ENCODE assay signal across 8 cellular contexts in the genomic region with DNA sequence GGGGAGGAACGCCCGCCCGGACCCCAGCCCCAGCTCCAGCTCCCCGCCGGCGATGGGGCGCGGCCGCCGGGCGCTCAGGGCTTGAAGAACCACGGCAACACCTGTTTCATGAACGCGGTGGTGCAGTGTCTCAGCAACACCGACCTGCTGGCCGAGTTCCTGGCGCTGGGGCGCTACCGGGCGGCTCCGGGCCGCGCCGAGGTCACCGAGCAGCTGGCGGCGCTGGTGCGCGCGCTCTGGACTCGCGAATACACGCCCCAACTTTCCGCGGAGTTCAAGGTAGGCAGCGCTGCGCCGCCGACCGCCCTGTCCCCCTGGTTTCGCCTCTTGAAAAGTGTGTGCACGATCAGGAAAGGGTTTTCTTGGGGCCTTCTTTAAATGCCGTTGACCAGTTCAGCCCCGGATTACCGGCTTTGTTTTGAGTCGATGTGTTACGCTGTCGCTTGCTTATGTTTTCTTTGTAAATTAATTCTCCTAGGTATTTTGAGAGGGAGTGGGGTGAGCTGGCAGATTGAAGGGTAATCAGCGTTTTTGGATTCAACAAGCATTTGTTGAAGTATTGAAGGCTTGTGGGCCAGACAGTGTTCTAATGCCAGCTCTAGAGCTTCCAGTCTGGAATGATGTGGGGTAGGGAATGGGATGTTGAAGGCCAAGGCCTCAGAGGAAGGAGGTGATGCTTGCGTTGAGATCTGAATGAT. TPM values are rescaled to one million over a fixed set of nuclear protein-coding genes. Genes with fewer than 3 reads are reported as not detected.
A peak's percentile ranks its signal among the peaks of the same experiment; 100 is the strongest.
DNase-seq lines count a peak whose midpoint lies in the region; ATAC-seq and TF ChIP-seq lines count a peak whose summit lies in the region.

No MANE protein-coding gene starts in this region.

- H2BK120ac ChIP-seq in IMR-90 (ENCODE audit: low read depth, low read length): no peak overlapping the region

- no peak overlapping the region for H2AFZ ChIP-seq in IMR-90 (replicated peaks; ENCODE audit: low read length, poor library complexity)

- H2AK5ac ChIP-seq in IMR-90 (ENCODE audit: low read depth, low read length): no peak overlapping the region

- no peak for TF ChIP-seq RAD21 in IMR-90 (IDR thresholded peaks at IDR 0.05; ENCODE audit: low read length)

- in situ Hi-C loops in IMR-90 (cut with MboI; ENCODE audit: low sequenced_read_pairs): no loop called here

- no TSS peak for BruUV-seq in IMR-90 (replicated peaks; lab: Mats Ljungman, UMichigan)

- no peaks in the 10 kb centered on the region for H3K79me1 ChIP-seq in IMR-90 (ENCODE audit: low read depth in 1 of 2, low read length in 2 of 2)

- POLR2A ChIA-PET in IMR-90 (lab: Charles Lee; ENCODE audit: unreplicated experiment): no interaction called here
- POLR2A ChIA-PET in activated CD8-positive, alpha-beta T cell treated with anti-CD3 and anti-CD28 coated beads for 36 hours (lab: Charles Lee): no interaction called here

- ATAC-seq in IMR-90 (ENCODE audit: low read depth) (peak; percentile 40; the same call in 1 of the 2 replicates), omental fat pad (ENCODE audit: low FRiP score) (peak; percentile 48), HG03342 (IDR thresholded peaks at IDR 0.05; ENCODE audit: unreplicated experiment) (no peak), GM18520 (IDR thresholded peaks at IDR 0.05; ENCODE audit: unreplicated experiment) (no peak)
- ATAC-seq in activated CD8-positive, alpha-beta T cell treated with anti-CD3 and anti-CD28 coated beads for 36 hours: peak; percentile 45

- H3K36me3 ChIP-seq in IMR-90 (ENCODE audit: control insufficient read depth, insufficient read depth, low read length): no peaks in the 10 kb centered on the region

- DNase-seq in ELF-1 (ENCODE audit: low read depth, low spot score) (peak; percentile 66), IMR-90 (no peak), fibroblast of villous mesenchyme (ENCODE audit: low read depth) (peak; percentile 18), omental fat pad (ENCODE audit: low spot score) (no peak), SK-N-DZ (ENCODE audit: low spot score) (no peak)
- peak; percentile 41 for DNase-seq in activated CD8-positive, alpha-beta T cell treated with anti-CD3 and anti-CD28 coated beads for 36 hours

- H4K91ac ChIP-seq in IMR-90 (ENCODE audit: insufficient read depth, low read depth, low read length): no peak overlapping the region

- H3K27ac Mint-ChIP-seq in activated CD8-positive, alpha-beta T cell treated with anti-CD3 and anti-CD28 coated beads for 36 hours: no peak overlapping the region

- no peak overlapping the region for H3K14ac ChIP-seq in IMR-90 (replicated peaks; ENCODE audit: low read depth, low read length)

- H2BK5ac ChIP-seq in IMR-90 (ENCODE audit: low read depth, low read length, poor library complexity, severe bottlenecking): no peak overlapping the region

- peaks cover 10% of the 10 kb centered on the region; the same call in 1 of the 2 replicates for H3K27me3 ChIP-seq in IMR-90 (ENCODE audit: control insufficient read depth, insufficient read depth, low read length)

- no peak overlapping the region for H3K9ac ChIP-seq in IMR-90 (ENCODE audit: low read depth, low read length)

- H3K9me3 Mint-ChIP-seq in activated CD8-positive, alpha-beta T cell treated with anti-CD3 and anti-CD28 coated beads for 36 hours: no peaks in the 10 kb centered on the region

- no peak overlapping the region for H3K56ac ChIP-seq in IMR-90 (ENCODE audit: extremely low read depth, insufficient read depth, low read length)

- H3K36me3 Mint-ChIP-seq in activated CD8-positive, alpha-beta T cell treated with anti-CD3 and anti-CD28 coated beads for 36 hours (ENCODE audit: low read depth): no peaks in the 10 kb centered on the region

- no peak overlapping the region for H2BK20ac ChIP-seq in IMR-90 (ENCODE audit: low read depth, low read length)

- no peak overlapping the region; the same call in 1 of the 2 replicates for H3K4me3 ChIP-seq in IMR-90 (ENCODE audit: insufficient read depth, low read depth, low read length)
- peak overlapping the region; percentile 60 for H3K4me3 ChIP-seq in fibroblast of villous mesenchyme (ENCODE audit: low read depth, low read length)

- H2AK9ac ChIP-seq in IMR-90 (replicated peaks; ENCODE audit: low read depth, low read length, poor library complexity): no peak overlapping the region

- no peak overlapping the region for H3K18ac ChIP-seq in IMR-90 (ENCODE audit: low read depth, low read length)

- H3K27me3 Mint-ChIP-seq in activated CD8-positive, alpha-beta T cell treated with anti-CD3 and anti-CD28 coated beads for 36 hours: peaks cover 41% of the 10 kb centered on the region

- no peak overlapping the region for H3K23ac ChIP-seq in IMR-90 (ENCODE audit: low read depth, low read length)

- no peaks in the 10 kb centered on the region for H4K20me1 ChIP-seq in IMR-90 (ENCODE audit: insufficient read depth, low read length)

- no peaks in the 10 kb centered on the region for H3K9me3 ChIP-seq in IMR-90 (ENCODE audit: control insufficient read depth, insufficient read depth, low read length)

- no peak overlapping the region; the same call in 1 of the 2 replicates for H3K4me2 ChIP-seq in IMR-90 (ENCODE audit: low read depth, low read length)

- H3K4me3 Mint-ChIP-seq in activated CD8-positive, alpha-beta T cell treated with anti-CD3 and anti-CD28 coated beads for 36 hours: peak overlapping the region; percentile 61

- TF ChIP-seq CTCF in IMR-90 (conservative IDR thresholded peaks at IDR 0.05; ENCODE audit: low read depth, low read length) (no peak), fibroblast of villous mesenchyme (IDR thresholded peaks at IDR 0.05; ENCODE audit: insufficient read depth, low read depth, low read length) (no peak), omental fat pad (IDR thresholded peaks at IDR 0.05) (no peak)
- TF ChIP-seq CTCF in activated CD8-positive, alpha-beta T cell treated with anti-CD3 and anti-CD28 coated beads for 36 hours (IDR thresholded peaks at IDR 0.05): no peak

- CTCF ChIA-PET in IMR-90 (lab: Yijun Ruan, JAX): no interaction called here
- CTCF ChIA-PET in activated CD8-positive, alpha-beta T cell treated with anti-CD3 and anti-CD28 coated beads for 36 hours (lab: Charles Lee): interaction anchor here (0.7 kb wide), 1 partner anchor 69 kb away, joined by 3 read pairs; no protein-coding TSS in a partner anchor

- no peak overlapping the region for H4K8ac ChIP-seq in IMR-90 (ENCODE audit: low read depth in 2 of 2, low read length in 2 of 2)

- H3K4me1 ChIP-seq in IMR-90 (ENCODE audit: control insufficient read depth, insufficient read depth, low read length): no peaks in the 10 kb centered on the region

- intact Hi-C loops in IMR-90 (cut with micrococcal nuclease): no loop called here
- intact Hi-C loops in activated CD8-positive, alpha-beta T cell treated with anti-CD3 and anti-CD28 coated beads for 36 hours (cut with micrococcal nuclease): loop anchor here (10.0 kb wide), 1 partner anchor 621 kb away; the partner anchor contains the start of gene NTN1

- H3K9me1 ChIP-seq in IMR-90 (ENCODE audit: insufficient read depth, low read length): no peaks in the 10 kb centered on the region

- H3K4ac ChIP-seq in IMR-90 (ENCODE audit: low read depth, low read length): no peak overlapping the region

- no peak overlapping the region for H2BK15ac ChIP-seq in IMR-90 (ENCODE audit: low read depth, low read length)

- dilution Hi-C loops in IMR-90 (cut with HindIII; ENCODE audit: low sequenced_read_pairs, unreplicated experiment): no loop called here

- no peak overlapping the region for H4K5ac ChIP-seq in IMR-90 (ENCODE audit: low read depth, low read length)

- no peak for TF ChIP-seq POLR2A in IMR-90 (IDR thresholded peaks at IDR 0.05; ENCODE audit: low read depth, low read length)

- no peak overlapping the region for H3K27ac ChIP-seq in IMR-90 (ENCODE audit: insufficient read depth, low read length)

- peaks cover 19% of the 10 kb centered on the region for H3K4me1 Mint-ChIP-seq in activated CD8-positive, alpha-beta T cell treated with anti-CD3 and anti-CD28 coated beads for 36 hours (ENCODE audit: low read depth)

- WGBS in IMR-90 (ENCODE audit: extremely low coverage in 2 of 2, insufficient read length in 1 of 2), 2 experiments: 3% methylated on average over 35 of the region's 50 CpGs; no CpG with 5 or more reads in 1 of the 2 experiments

TF ChIP-seq in IMR-90, 13 proteins besides CTCF, POLR2A, EP300 and RAD21:
- no peak for TF ChIP-seq CHD1 (IDR thresholded peaks at IDR 0.05; ENCODE audit: low read depth, low read length)
- no peak for TF ChIP-seq SMC3 (IDR thresholded peaks at IDR 0.05; ENCODE audit: low read depth, low read length)
- TF ChIP-seq ELK1 (IDR thresholded peaks at IDR 0.05; ENCODE audit: borderline replicate concordance, low read depth, low read length): no peak
- TF ChIP-seq RFX5 (IDR thresholded peaks at IDR 0.05; ENCODE audit: low read depth, low read length): no peak
- TF ChIP-seq CEBPB (IDR thresholded peaks at IDR 0.05; ENCODE audit: low read depth, low read length): no peak
- TF ChIP-seq, protein P1, sequence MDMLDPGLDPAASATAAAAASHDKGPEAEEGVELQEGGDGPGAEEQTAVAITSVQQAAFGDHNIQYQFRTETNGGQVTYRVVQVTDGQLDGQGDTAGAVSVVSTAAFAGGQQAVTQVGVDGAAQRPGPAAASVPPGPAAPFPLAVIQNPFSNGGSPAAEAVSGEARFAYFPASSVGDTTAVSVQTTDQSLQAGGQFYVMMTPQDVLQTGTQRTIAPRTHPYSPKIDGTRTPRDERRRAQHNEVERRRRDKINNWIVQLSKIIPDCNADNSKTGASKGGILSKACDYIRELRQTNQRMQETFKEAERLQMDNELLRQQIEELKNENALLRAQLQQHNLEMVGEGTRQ (IDR thresholded peaks at IDR 0.05; ENCODE audit: low read depth, low read length): no peak

RNA-seq across cellular contexts. Expression of gene USP43, which starts 0.7 kb away (rescaled TPM):
- total RNA-seq in IMR-90 (2012; rRNA removed) (not detected in 2 replicates), fibroblast of villous mesenchyme (not detected in 2 replicates), omental fat pad (1 to 10 TPM in 1 of 4 donors, under 1 TPM in 2, not detected in 1; 0.72 to 1.3 (median 0.88) TPM)
- polyA plus RNA-seq in IMR-90 (2012; rRNA removed): not detected in 2 replicates
- not detected in 2 replicates for polyA plus RNA-seq in IMR-90 (2012; cell fraction: cytosol; rRNA removed)
- 0.05 and 0.06 TPM in 2 replicates for polyA plus RNA-seq in IMR-90 (2012; cell fraction: nucleus; rRNA removed; ENCODE audit: low replicate concordance)
- total RNA-seq in activated CD8-positive, alpha-beta T cell treated with anti-CD3 and anti-CD28 coated beads for 36 hours: under 1 TPM; 0.38 to 0.43 TPM
- polyA plus RNA-seq in SK-N-DZ (2014; cell fraction: cytosol; rRNA removed): not detected in 2 replicates
- polyA plus RNA-seq in SK-N-DZ (2014; cell fraction: nucleus; rRNA removed): 0.08 and 1.7 TPM in 2 replicates

Comparison
In these comparisons a context has a peak if more than half of its experiments do, and no peak if none do; other contexts are left out.
1. DNase-seq: peak in ELF-1 (single experiment), activated CD8-positive, alpha-beta T cell treated with anti-CD3 and anti-CD28 coated beads for 36 hours (single experiment) and fibroblast of villous mesenchyme (single experiment); none in IMR-90 (single experiment), omental fat pad (single experiment) and SK-N-DZ (single experiment).
2. ATAC-seq: peak in IMR-90 (single experiment), activated CD8-positive, alpha-beta T cell treated with anti-CD3 and anti-CD28 coated beads for 36 hours (single experiment) and omental fat pad (single experiment); none in HG03342 (single experiment) and GM18520 (single experiment).